18 cellular contexts compared by ENCODE assay signal in genomic region chr10:103669243-103669929, GRCh38.
DNase-seq lines count a peak whose midpoint lies in the region; ATAC-seq and TF ChIP-seq lines count a peak whose summit lies in the region.
"Had no signal": no experiment of that assay in that cellular context is flagged by ENCODE, and none has a peak within 500 bp of the region (broad histone marks: within the 10 kb centered on the region; RNA-seq: fewer than 3 reads in every experiment).

No MANE protein-coding gene starts in this region.

- intact Hi-C loops in natural killer cell (cut with micrococcal nuclease): no loop called here
- intact Hi-C loops in activated CD8-positive, alpha-beta T cell treated with anti-CD3 and anti-CD28 coated beads for 36 hours (cut with micrococcal nuclease): no loop called here

- no peaks in the 10 kb centered on the region for H3K27me3 ChIP-seq in brain microvascular endothelial cell (replicated peaks)

- in situ Hi-C loops in brain microvascular endothelial cell (cut with HindIII; ENCODE audit: low pct_ligation_motif_present, low sequenced_read_pairs): no loop called here

- H3K36me3 Mint-ChIP-seq in natural killer cell: no peaks in the 10 kb centered on the region
- H3K36me3 Mint-ChIP-seq in natural killer cell treated with Interleukin-12 subunit alpha and Interleukin-12 subunit beta and Interleukin-15 and Interleukin-18, amount 100 ng/mL, for 72 hours: no peaks in the 10 kb centered on the region
- no peaks in the 10 kb centered on the region for H3K36me3 Mint-ChIP-seq in naive B cell
- no peaks in the 10 kb centered on the region for H3K36me3 Mint-ChIP-seq in stimulated activated effector memory CD8-positive, alpha-beta T cell treated with anti-CD3 and anti-CD28 coated beads, Interleukin-12 subunit alpha, Interleukin-12 subunit beta, amount 100 ng/mL, for 72 hours
- no peaks in the 10 kb centered on the region for H3K36me3 Mint-ChIP-seq in activated CD8-positive, alpha-beta T cell treated with anti-CD3 and anti-CD28 coated beads for 36 hours (ENCODE audit: low read depth)

- H3K27me3 Mint-ChIP-seq in natural killer cell (ENCODE audit: low read depth in 2 of 2): peaks cover 0 to 13% of the 10 kb centered on the region in 2 donors
- H3K27me3 Mint-ChIP-seq in natural killer cell treated with Interleukin-12 subunit alpha and Interleukin-12 subunit beta and Interleukin-15 and Interleukin-18, amount 100 ng/mL, for 72 hours: peaks cover 0 to 7% of the 10 kb centered on the region in 2 donors
- H3K27me3 Mint-ChIP-seq in naive B cell: no peaks in the 10 kb centered on the region
- no peaks in the 10 kb centered on the region for H3K27me3 Mint-ChIP-seq in activated CD8-positive, alpha-beta T cell treated with anti-CD3 and anti-CD28 coated beads for 36 hours

- H3K4me3 Mint-ChIP-seq in natural killer cell (peak overlapping the region; percentile 2), naive B cell (peak overlapping the region in 5 of 8 donors; percentile 25 to 85 (median 80))
- H3K4me3 Mint-ChIP-seq in natural killer cell treated with Interleukin-12 subunit alpha and Interleukin-12 subunit beta and Interleukin-15 and Interleukin-18, amount 100 ng/mL, for 72 hours: no peak overlapping the region
- no peak overlapping the region for H3K4me3 Mint-ChIP-seq in stimulated activated effector memory CD8-positive, alpha-beta T cell treated with anti-CD3 and anti-CD28 coated beads, Interleukin-12 subunit alpha, Interleukin-12 subunit beta, amount 100 ng/mL, for 72 hours
- no peak overlapping the region for H3K4me3 Mint-ChIP-seq in activated CD8-positive, alpha-beta T cell treated with anti-CD3 and anti-CD28 coated beads for 36 hours
- H3K4me3 Mint-ChIP-seq: activated CD8-positive, alpha-beta T cell treated with anti-CD3 and anti-CD28 coated beads, Interleukin-2, amount 10 ng/mL, durations not matched to agents 7 days and 5 days had no signal

- CTCF ChIA-PET in activated CD8-positive, alpha-beta T cell treated with anti-CD3 and anti-CD28 coated beads for 36 hours (lab: Charles Lee): interaction anchor here (4.3 kb wide), 1 partner anchor 17 kb away, joined by 21 read pairs; no protein-coding TSS in a partner anchor

- H3K9me3 Mint-ChIP-seq in natural killer cell (no peaks in the 10 kb centered on the region), naive B cell (no peaks in the 10 kb centered on the region)
- H3K9me3 Mint-ChIP-seq in natural killer cell treated with Interleukin-12 subunit alpha and Interleukin-12 subunit beta and Interleukin-15 and Interleukin-18, amount 100 ng/mL, for 72 hours: no peaks in the 10 kb centered on the region
- no peaks in the 10 kb centered on the region for H3K9me3 Mint-ChIP-seq in stimulated activated effector memory CD8-positive, alpha-beta T cell treated with anti-CD3 and anti-CD28 coated beads, Interleukin-12 subunit alpha, Interleukin-12 subunit beta, amount 100 ng/mL, for 72 hours
- H3K9me3 Mint-ChIP-seq in activated CD8-positive, alpha-beta T cell treated with anti-CD3 and anti-CD28 coated beads for 36 hours: no peaks in the 10 kb centered on the region

- H3K27ac ChIP-seq in brain microvascular endothelial cell: peak overlapping the region; percentile 68
- H3K27ac ChIP-seq: PC-9 had no signal

- H3K4me1 Mint-ChIP-seq in natural killer cell (peaks cover 17 to 30% of the 10 kb centered on the region in 2 donors), naive B cell (peaks cover 10 to 24% (median 21%) of the 10 kb centered on the region in 3 donors)
- H3K4me1 Mint-ChIP-seq in natural killer cell treated with Interleukin-12 subunit alpha and Interleukin-12 subunit beta and Interleukin-15 and Interleukin-18, amount 100 ng/mL, for 72 hours (ENCODE audit: low read depth in 2 of 2): peaks cover 24 to 27% of the 10 kb centered on the region in 2 donors
- peaks cover 18% of the 10 kb centered on the region for H3K4me1 Mint-ChIP-seq in stimulated activated effector memory CD8-positive, alpha-beta T cell treated with anti-CD3 and anti-CD28 coated beads, Interleukin-12 subunit alpha, Interleukin-12 subunit beta, amount 100 ng/mL, for 72 hours
- peaks cover 9% of the 10 kb centered on the region for H3K4me1 Mint-ChIP-seq in activated CD8-positive, alpha-beta T cell treated with anti-CD3 and anti-CD28 coated beads for 36 hours (ENCODE audit: low read depth)

- TF ChIP-seq CTCF in natural killer cell (IDR thresholded peaks at IDR 0.05) (no peak), brain microvascular endothelial cell (IDR thresholded peaks at IDR 0.05; ENCODE audit: low read depth, low read length, missing control alignments) (no peak)
- TF ChIP-seq CTCF in activated CD8-positive, alpha-beta T cell treated with anti-CD3 and anti-CD28 coated beads for 36 hours (IDR thresholded peaks at IDR 0.05): no peak

- no peak for DNase-seq in natural killer cell
- DNase-seq in natural killer cell treated with Interleukin-12 subunit alpha and Interleukin-12 subunit beta and Interleukin-15 and Interleukin-18, amount 100 ng/mL, for 72 hours (ENCODE audit: low spot score): no peak
- no peak for DNase-seq in brain microvascular endothelial cell
- no peak for DNase-seq in naive B cell
- DNase-seq in stimulated activated effector memory CD8-positive, alpha-beta T cell treated with anti-CD3 and anti-CD28 coated beads, Interleukin-12 subunit alpha, Interleukin-12 subunit beta, amount 100 ng/mL, for 72 hours (ENCODE audit: low spot score in 2 of 2): no peak
- no peak for DNase-seq in stimulated activated CD4-positive, alpha-beta T cell treated with anti-CD3 and anti-CD28 coated beads, Interleukin-2, amount 100 ng/mL, for 24 hours
- DNase-seq in activated CD8-positive, alpha-beta T cell treated with anti-CD3 and anti-CD28 coated beads for 36 hours: no peak
- DNase-seq: activated CD8-positive, alpha-beta T cell treated with anti-CD3 and anti-CD28 coated beads, Interleukin-2, amount 10 ng/mL, durations not matched to agents 7 days and 5 days; activated effector memory CD4-positive, alpha-beta T cell treated with Interleukin-2 at 50 U/mL for 16 hours; GF-D8; GOT3; hippocampal formation; Karpas-422; NCI-H524; PC-9; trophoblast cell had no signal

- H3K27ac Mint-ChIP-seq in natural killer cell: no peak overlapping the region
- H3K27ac Mint-ChIP-seq in natural killer cell treated with Interleukin-12 subunit alpha and Interleukin-12 subunit beta and Interleukin-15 and Interleukin-18, amount 100 ng/mL, for 72 hours: no peak overlapping the region
- peak overlapping the region in 3 of 6 donors; percentile 5 to 69 (median 69) for H3K27ac Mint-ChIP-seq in naive B cell
- H3K27ac Mint-ChIP-seq in stimulated activated effector memory CD8-positive, alpha-beta T cell treated with anti-CD3 and anti-CD28 coated beads, Interleukin-12 subunit alpha, Interleukin-12 subunit beta, amount 100 ng/mL, for 72 hours: no peak overlapping the region
- H3K27ac Mint-ChIP-seq in activated CD8-positive, alpha-beta T cell treated with anti-CD3 and anti-CD28 coated beads for 36 hours: no peak overlapping the region
- H3K27ac Mint-ChIP-seq: activated CD8-positive, alpha-beta T cell treated with anti-CD3 and anti-CD28 coated beads, Interleukin-2, amount 10 ng/mL, durations not matched to agents 7 days and 5 days had no signal

- POLR2A ChIA-PET in activated CD8-positive, alpha-beta T cell treated with anti-CD3 and anti-CD28 coated beads for 36 hours (lab: Charles Lee): interaction anchor here (1.6 kb wide), 1 partner anchor 10 kb away, joined by 3 read pairs; no protein-coding TSS in a partner anchor

- H3K4me3 ChIP-seq in brain microvascular endothelial cell (ENCODE audit: low read depth, low read length): no peak overlapping the region
- H3K4me3 ChIP-seq: lung, PC-9 had no signal

- no peaks in the 10 kb centered on the region for H3K36me3 ChIP-seq in brain microvascular endothelial cell (replicated peaks)

- no peak for ATAC-seq in natural killer cell
- no peak for ATAC-seq in natural killer cell treated with Interleukin-12 subunit alpha and Interleukin-12 subunit beta and Interleukin-15 and Interleukin-18, amount 100 ng/mL, for 72 hours
- ATAC-seq in naive B cell (ENCODE audit: low read depth in 2 of 2): no peak
- ATAC-seq in stimulated activated effector memory CD8-positive, alpha-beta T cell treated with anti-CD3 and anti-CD28 coated beads, Interleukin-12 subunit alpha, Interleukin-12 subunit beta, amount 100 ng/mL, for 72 hours: no peak
- no peak for ATAC-seq in GM18520 (IDR thresholded peaks at IDR 0.05; ENCODE audit: unreplicated experiment)
- no peak for ATAC-seq in activated CD8-positive, alpha-beta T cell treated with anti-CD3 and anti-CD28 coated beads for 36 hours

Comparison
In these comparisons a context has a peak if more than half of its experiments do, and no peak if none do; other contexts are left out.
1. H3K4me3 Mint-ChIP-seq: peak in natural killer cell (single experiment) and naive B cell (5 of 8); none in natural killer cell treated with Interleukin-12 subunit alpha and Interleukin-12 subunit beta and Interleukin-15 and Interleukin-18, amount 100 ng/mL, for 72 hours (single experiment), stimulated activated effector memory CD8-positive, alpha-beta T cell treated with anti-CD3 and anti-CD28 coated beads, Interleukin-12 subunit alpha, Interleukin-12 subunit beta, amount 100 ng/mL, for 72 hours (single experiment) and activated CD8-positive, alpha-beta T cell treated with anti-CD3 and anti-CD28 coated beads for 36 hours (single experiment).